1 cellular context compared by ENCODE assay signal in genomic region chr9:125240649-125240999, GRCh38.
TF ChIP-seq lines count a peak whose summit lies in the region.

No MANE protein-coding gene starts in this region.

TF ChIP-seq in K562, 482 proteins besides CTCF, POLR2A, EP300 and RAD21 (continues in another document):
- TF ChIP-seq THAP7 (CRISPR knock-in tag; IDR thresholded peaks at IDR 0.05) (0 out of 2 replicates have a peak, but pooled peaks have one; percentile 64), MXI1 (IDR thresholded peaks at IDR 0.05; ENCODE audit: low read depth, low read length) (peak; percentile 51; the same call in 1 of the 2 replicates), E2F6 (IDR thresholded peaks at IDR 0.05; ENCODE audit: borderline replicate concordance in 1 of 2, extremely low read depth in 1 of 2, insufficient read depth in 1 of 2, insufficient read length in 1 of 2, low read depth in 1 of 2, low read length in 1 of 2, poor library complexity in 1 of 2, severe bottlenecking in 1 of 2) (peak; percentile 43 to 79), IRF1 (CRISPR knock-in tag; IDR thresholded peaks at IDR 0.05; ENCODE audit: borderline replicate concordance) (peak; percentile 90; the same call in 1 of the 2 replicates), BRD4 (IDR thresholded peaks at IDR 0.05) (peak; percentile 36; the same call in 1 of the 2 replicates), TGIF2 (CRISPR knock-in tag; IDR thresholded peaks at IDR 0.05) (peak; percentile 11; the same call in 1 of the 2 replicates), PREB (CRISPR knock-in tag; IDR thresholded peaks at IDR 0.05) (peak; percentile 4; the same call in 1 of the 2 replicates), RBBP5 (IDR thresholded peaks at IDR 0.05; ENCODE audit: borderline replicate concordance, insufficient read depth, low read length, poor library complexity, severe bottlenecking) (peak; percentile 84), SRSF3 (IDR thresholded peaks at IDR 0.05; ENCODE audit: insufficient read depth, low read length) (no peak), ZNF395 (CRISPR knock-in tag; IDR thresholded peaks at IDR 0.05) (0 out of 2 replicates have a peak, but pooled peaks have one; percentile 23), YY1 (IDR thresholded peaks at IDR 0.05; ENCODE audit: borderline replicate concordance in 1 of 3, control insufficient read depth in 1 of 3, extremely low read depth in 1 of 3, insufficient read depth in 3 of 3, insufficient read length in 1 of 3, insufficient replicate concordance in 2 of 3, low read depth in 1 of 3, low read length in 2 of 3) (no peak), FOXM1 (IDR thresholded peaks at IDR 0.05; ENCODE audit: low read depth) (no peak), FOXM1 (CRISPR knock-in tag; IDR thresholded peaks at IDR 0.05; ENCODE audit: low read depth) (no peak), MYBL2 (IDR thresholded peaks at IDR 0.05; ENCODE audit: low read depth) (no peak), MYBL2 (CRISPR knock-in tag; IDR thresholded peaks at IDR 0.05; ENCODE audit: borderline replicate concordance) (no peak), HMGXB4 (CRISPR knock-in tag; IDR thresholded peaks at IDR 0.05) (peak; percentile 62), MYC (IDR thresholded peaks at IDR 0.05; ENCODE audit: low read depth, low read length) (peak; percentile 51; the same call in 1 of the 2 replicates), MYC (CRISPR knock-in tag; IDR thresholded peaks at IDR 0.05; ENCODE audit: borderline replicate concordance, low read depth) (0 out of 2 replicates have a peak, but pooled peaks have one; percentile 45), ETS1 (conservative IDR thresholded peaks at IDR 0.05; ENCODE audit: control insufficient read depth, low read depth, low read length) (no peak), CHD1 (IDR thresholded peaks at IDR 0.05; ENCODE audit: low read length) (peak; percentile 99), GABPB2 (CRISPR knock-in tag; conservative IDR thresholded peaks at IDR 0.05) (peak; percentile 71; the same call in 1 of the 2 replicates), TAF15 (IDR thresholded peaks at IDR 0.05; ENCODE audit: low read depth, low read length) (0 out of 2 replicates have a peak, but pooled peaks have one; percentile 9), SAP30 (IDR thresholded peaks at IDR 0.05; ENCODE audit: borderline replicate concordance, insufficient read depth, low read depth, low read length, poor library complexity, severe bottlenecking) (peak; percentile 84), SIN3A (IDR thresholded peaks at IDR 0.05; ENCODE audit: borderline replicate concordance in 2 of 2, control insufficient read depth in 1 of 2, low read depth in 2 of 2, low read length in 2 of 2) (peak; percentile 67 to 83; a peak in 2 of 4 replicates), RUNX1 (IDR thresholded peaks at IDR 0.05; ENCODE audit: low read depth) (peak; percentile 67; the same call in 1 of the 2 replicates), CBX3 (IDR thresholded peaks at IDR 0.05; ENCODE audit: borderline replicate concordance in 1 of 2, low read length in 2 of 2) (peak in 1 of 2 experiments; percentile 11; a peak in 1 of 3 replicates), POLR2AphosphoS2 (IDR thresholded peaks at IDR 0.05; ENCODE audit: low read length) (peak; percentile 88; the same call in 1 of the 2 replicates), ZNF3 (CRISPR knock-in tag; IDR thresholded peaks at IDR 0.05) (no peak), PTBP1 (IDR thresholded peaks at IDR 0.05; ENCODE audit: low read depth, low read length) (0 out of 2 replicates have a peak, but pooled peaks have one; percentile 14)
- TF ChIP-seq, protein P1, sequence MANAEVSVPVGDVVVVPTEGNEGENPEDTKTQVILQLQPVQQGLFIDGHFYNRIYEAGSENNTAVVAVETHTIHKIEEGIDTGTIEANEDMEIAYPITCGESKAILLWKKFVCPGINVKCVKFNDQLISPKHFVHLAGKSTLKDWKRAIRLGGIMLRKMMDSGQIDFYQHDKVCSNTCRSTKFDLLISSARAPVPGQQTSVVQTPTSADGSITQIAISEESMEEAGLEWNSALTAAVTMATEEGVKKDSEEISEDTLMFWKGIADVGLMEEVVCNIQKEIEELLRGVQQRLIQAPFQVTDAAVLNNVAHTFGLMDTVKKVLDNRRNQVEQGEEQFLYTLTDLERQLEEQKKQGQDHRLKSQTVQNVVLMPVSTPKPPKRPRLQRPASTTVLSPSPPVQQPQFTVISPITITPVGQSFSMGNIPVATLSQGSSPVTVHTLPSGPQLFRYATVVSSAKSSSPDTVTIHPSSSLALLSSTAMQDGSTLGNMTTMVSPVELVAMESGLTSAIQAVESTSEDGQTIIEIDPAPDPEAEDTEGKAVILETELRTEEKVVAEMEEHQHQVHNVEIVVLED (CRISPR knock-in tag; IDR thresholded peaks at IDR 0.05) = 0 out of 2 replicates have a peak, but pooled peaks have one; percentile 2
- TF ChIP-seq, protein P2, sequence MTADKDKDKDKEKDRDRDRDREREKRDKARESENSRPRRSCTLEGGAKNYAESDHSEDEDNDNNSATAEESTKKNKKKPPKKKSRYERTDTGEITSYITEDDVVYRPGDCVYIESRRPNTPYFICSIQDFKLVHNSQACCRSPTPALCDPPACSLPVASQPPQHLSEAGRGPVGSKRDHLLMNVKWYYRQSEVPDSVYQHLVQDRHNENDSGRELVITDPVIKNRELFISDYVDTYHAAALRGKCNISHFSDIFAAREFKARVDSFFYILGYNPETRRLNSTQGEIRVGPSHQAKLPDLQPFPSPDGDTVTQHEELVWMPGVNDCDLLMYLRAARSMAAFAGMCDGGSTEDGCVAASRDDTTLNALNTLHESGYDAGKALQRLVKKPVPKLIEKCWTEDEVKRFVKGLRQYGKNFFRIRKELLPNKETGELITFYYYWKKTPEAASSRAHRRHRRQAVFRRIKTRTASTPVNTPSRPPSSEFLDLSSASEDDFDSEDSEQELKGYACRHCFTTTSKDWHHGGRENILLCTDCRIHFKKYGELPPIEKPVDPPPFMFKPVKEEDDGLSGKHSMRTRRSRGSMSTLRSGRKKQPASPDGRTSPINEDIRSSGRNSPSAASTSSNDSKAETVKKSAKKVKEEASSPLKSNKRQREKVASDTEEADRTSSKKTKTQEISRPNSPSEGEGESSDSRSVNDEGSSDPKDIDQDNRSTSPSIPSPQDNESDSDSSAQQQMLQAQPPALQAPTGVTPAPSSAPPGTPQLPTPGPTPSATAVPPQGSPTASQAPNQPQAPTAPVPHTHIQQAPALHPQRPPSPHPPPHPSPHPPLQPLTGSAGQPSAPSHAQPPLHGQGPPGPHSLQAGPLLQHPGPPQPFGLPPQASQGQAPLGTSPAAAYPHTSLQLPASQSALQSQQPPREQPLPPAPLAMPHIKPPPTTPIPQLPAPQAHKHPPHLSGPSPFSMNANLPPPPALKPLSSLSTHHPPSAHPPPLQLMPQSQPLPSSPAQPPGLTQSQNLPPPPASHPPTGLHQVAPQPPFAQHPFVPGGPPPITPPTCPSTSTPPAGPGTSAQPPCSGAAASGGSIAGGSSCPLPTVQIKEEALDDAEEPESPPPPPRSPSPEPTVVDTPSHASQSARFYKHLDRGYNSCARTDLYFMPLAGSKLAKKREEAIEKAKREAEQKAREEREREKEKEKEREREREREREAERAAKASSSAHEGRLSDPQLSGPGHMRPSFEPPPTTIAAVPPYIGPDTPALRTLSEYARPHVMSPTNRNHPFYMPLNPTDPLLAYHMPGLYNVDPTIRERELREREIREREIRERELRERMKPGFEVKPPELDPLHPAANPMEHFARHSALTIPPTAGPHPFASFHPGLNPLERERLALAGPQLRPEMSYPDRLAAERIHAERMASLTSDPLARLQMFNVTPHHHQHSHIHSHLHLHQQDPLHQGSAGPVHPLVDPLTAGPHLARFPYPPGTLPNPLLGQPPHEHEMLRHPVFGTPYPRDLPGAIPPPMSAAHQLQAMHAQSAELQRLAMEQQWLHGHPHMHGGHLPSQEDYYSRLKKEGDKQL (CRISPR knock-in tag; IDR thresholded peaks at IDR 0.05; ENCODE audit: borderline replicate concordance) = peak; percentile 73; the same call in 1 of the 2 replicates
- TF ChIP-seq, protein P3, sequence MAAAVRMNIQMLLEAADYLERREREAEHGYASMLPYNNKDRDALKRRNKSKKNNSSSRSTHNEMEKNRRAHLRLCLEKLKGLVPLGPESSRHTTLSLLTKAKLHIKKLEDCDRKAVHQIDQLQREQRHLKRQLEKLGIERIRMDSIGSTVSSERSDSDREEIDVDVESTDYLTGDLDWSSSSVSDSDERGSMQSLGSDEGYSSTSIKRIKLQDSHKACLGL (CRISPR knock-in tag; IDR thresholded peaks at IDR 0.05; ENCODE audit: borderline replicate concordance, poor library complexity, severe bottlenecking) = peak; percentile 42
